ENCODE assay signal across 16 cellular contexts in genomic region chr4:6105311-6105911, GRCh38.
"Had no signal": no experiment of that assay in that cellular context is flagged by ENCODE, and none has a peak within 500 bp of the region (broad histone marks: within the 10 kb centered on the region; RNA-seq: fewer than 3 reads in every experiment).

No MANE protein-coding gene starts in this region.

- DNase-seq: activated CD4-positive, alpha-beta T cell treated with anti-CD3 and anti-CD28 coated beads for 48 hours; activated CD8-positive, alpha-beta memory T cell treated with anti-CD3 and anti-CD28 coated beads, Interleukin-2, amount 50 U/mL, for 48 hours; activated CD8-positive, alpha-beta T cell treated with anti-CD3 and anti-CD28 coated beads, Interleukin-2, amount 10 ng/mL, durations not matched to agents 7 days and 5 days; activated naive CD4-positive, alpha-beta T cell treated with anti-CD3 and anti-CD28 coated beads for 36 hours; central memory CD4-positive, alpha-beta T cell; cortex of kidney; left lung; pancreas; small intestine; T-helper 1 cell; thyroid gland; uterus had no signal

- H3K27me3 ChIP-seq: adrenal gland, pancreas, uterus had no signal

- H3K9me3 Mint-ChIP-seq: activated naive CD4-positive, alpha-beta T cell treated with anti-CD3 and anti-CD28 coated beads for 36 hours; activated T-helper 1 cell treated with anti-CD3 and anti-CD28 coated beads, Interleukin-12 subunit alpha, Interleukin-12 subunit beta, Interleukin-2, Interleukin-4 antibody, amounts not matched to agents 30 ng/mL and 10 ng/mL and 1 ng/mL, durations not matched to agents 14 hours and 24 hours and 36 hours had no signal

- H3K4me1 Mint-ChIP-seq: memory B cell had no signal

- H3K4me3 Mint-ChIP-seq: activated CD8-positive, alpha-beta T cell treated with anti-CD3 and anti-CD28 coated beads, Interleukin-2, amount 10 ng/mL, durations not matched to agents 7 days and 5 days; activated naive CD4-positive, alpha-beta T cell treated with anti-CD3 and anti-CD28 coated beads for 36 hours; activated T-helper 1 cell treated with anti-CD3 and anti-CD28 coated beads, Interleukin-12 subunit alpha, Interleukin-12 subunit beta, Interleukin-2, Interleukin-4 antibody, amounts not matched to agents 30 ng/mL and 10 ng/mL and 1 ng/mL, durations not matched to agents 14 hours and 24 hours and 36 hours; memory B cell had no signal

- H3K9me3 ChIP-seq: pancreas, thyroid gland, uterus had no signal

- H3K27me3 Mint-ChIP-seq: memory B cell had no signal

- H3K27ac Mint-ChIP-seq: activated CD8-positive, alpha-beta T cell treated with anti-CD3 and anti-CD28 coated beads, Interleukin-2, amount 10 ng/mL, durations not matched to agents 7 days and 5 days; activated naive CD4-positive, alpha-beta T cell treated with anti-CD3 and anti-CD28 coated beads for 36 hours; activated T-helper 1 cell treated with anti-CD3 and anti-CD28 coated beads, Interleukin-12 subunit alpha, Interleukin-12 subunit beta, Interleukin-2, Interleukin-4 antibody, amounts not matched to agents 30 ng/mL and 10 ng/mL and 1 ng/mL, durations not matched to agents 14 hours and 24 hours and 36 hours; memory B cell had no signal

- H3K36me3 ChIP-seq: adrenal gland, esophagus muscularis mucosa, left lung, pancreas, thyroid gland, uterus had no signal

- H3K4me1 ChIP-seq: adrenal gland, esophagus muscularis mucosa, left lung, pancreas, thyroid gland, uterus had no signal

- H3K36me3 Mint-ChIP-seq: memory B cell had no signal

- H3K27ac ChIP-seq: adrenal gland, esophagus muscularis mucosa, left lung, pancreas, thyroid gland, uterus had no signal

- H3K4me3 ChIP-seq: adrenal gland, esophagus muscularis mucosa, left lung, pancreas, thyroid gland, uterus had no signal

- ATAC-seq: activated CD8-positive, alpha-beta T cell treated with anti-CD3 and anti-CD28 coated beads, Interleukin-2, amount 10 ng/mL, durations not matched to agents 7 days and 5 days; left lung; pancreas had no signal
